In the genomic region with DNA sequence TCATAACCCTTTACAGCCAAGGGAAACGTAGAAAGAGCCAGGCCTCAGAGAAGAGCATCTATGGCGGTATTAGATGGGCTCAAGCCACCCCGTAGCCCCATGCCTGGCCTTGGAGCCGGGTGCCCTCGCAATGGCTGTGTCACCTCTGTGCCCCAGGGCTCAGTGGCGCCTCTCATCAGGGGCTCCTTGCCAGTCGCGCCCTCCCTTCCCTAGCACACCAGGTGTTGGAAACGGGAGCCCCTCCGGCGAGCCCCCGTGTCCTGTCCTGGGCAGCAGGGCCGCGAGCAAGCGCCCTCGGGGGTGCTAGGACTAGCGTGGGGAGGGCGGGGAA, we compare ENCODE assay signal across 9 cellular contexts. TPM values are rescaled to one million over a fixed set of nuclear protein-coding genes. Genes with fewer than 3 reads are reported as not detected.
DNase-seq lines count a peak whose midpoint lies in the region; ATAC-seq and TF ChIP-seq lines count a peak whose summit lies in the region.
"Had no signal": no experiment of that assay in that cellular context is flagged by ENCODE, and none has a peak within 500 bp of the region (broad histone marks: within the 10 kb centered on the region; RNA-seq: fewer than 3 reads in every experiment).

No MANE protein-coding gene starts in this region.

- H3K4me2 ChIP-seq in OCI-LY7 (ENCODE audit: low read length) = peak overlapping the region; percentile 88

- peaks cover 16% of the 10 kb centered on the region; the same call in 1 of the 2 replicates for H3K79me2 ChIP-seq in OCI-LY7 (ENCODE audit: insufficient read depth, low read depth, low read length)

- H3K27me3 Mint-ChIP-seq in osteocyte (ENCODE audit: unreplicated experiment) = no peaks in the 10 kb centered on the region

- H3K4me3 Mint-ChIP-seq in osteocyte (ENCODE audit: unreplicated experiment) = peak overlapping the region; percentile 95

- DNase-seq in GM12864 (ENCODE audit: low read depth) = no peak
- no peak for DNase-seq in OCI-LY7 (ENCODE audit: low spot score)
- no peak for DNase-seq in osteocyte (ENCODE audit: extremely low spot score, unreplicated experiment)
- DNase-seq in anterior cingulate cortex (lab: John Stamatoyannopoulos, UW) = no peak
- DNase-seq in NCI-H2107 treated with DMSO at 0.1 percent for 48 hours (lab: John Stamatoyannopoulos, UW; ENCODE audit: unreplicated experiment) = no peak
- DNase-seq in RKO (ENCODE audit: low spot score) = no peak
- DNase-seq in cerebellar cortex (ENCODE audit: low spot score) = no peak

- peak overlapping the region; percentile 36 for H3K27ac ChIP-seq in OCI-LY7 (ENCODE audit: low read depth, low read length, poor library complexity, severe bottlenecking)

- intact Hi-C loops in OCI-LY7 (cut with micrococcal nuclease; ENCODE audit: unreplicated experiment) = loop anchor here (1.0 kb wide), 1 partner anchor 266 kb away; a partner anchor contains a TSS

- no peak for TF ChIP-seq CTCF in GM12864 (IDR thresholded peaks at IDR 0.05; ENCODE audit: low read depth, low read length, missing control alignments)
- no peak for TF ChIP-seq CTCF in OCI-LY7 (conservative IDR thresholded peaks at IDR 0.05; ENCODE audit: low read length)
- TF ChIP-seq CTCF in osteocyte (IDR thresholded peaks at IDR 0.05) = no peak

- BruUV-seq in OCI-LY7 (replicated peaks; lab: Mats Ljungman, UMichigan) = no TSS peak

- peaks cover 7% of the 10 kb centered on the region; the same call in 1 of the 2 replicates for H3K9me3 ChIP-seq in OCI-LY7 (ENCODE audit: low read length)

- POLR2A ChIA-PET in OCI-LY7 (lab: Charles Lee) = no interaction called here

- no peaks in the 10 kb centered on the region for H3K9me2 ChIP-seq in OCI-LY7 (ENCODE audit: insufficient read depth, low read length)

- peaks cover 15% of the 10 kb centered on the region for H3K4me1 Mint-ChIP-seq in osteocyte (ENCODE audit: unreplicated experiment)

- H3K36me3 Mint-ChIP-seq in osteocyte (ENCODE audit: unreplicated experiment) = peaks cover 38% of the 10 kb centered on the region

- CTCF ChIA-PET in OCI-LY7 (lab: Charles Lee; ENCODE audit: unreplicated experiment) = no interaction called here

- no peaks in the 10 kb centered on the region for H4K20me1 ChIP-seq in OCI-LY7 (ENCODE audit: insufficient read depth, low read length)

- peaks cover 23% of the 10 kb centered on the region for H3K36me3 ChIP-seq in OCI-LY7 (ENCODE audit: insufficient read depth, low read length)

- peaks cover 12% of the 10 kb centered on the region for H3K4me1 ChIP-seq in OCI-LY7 (ENCODE audit: insufficient read depth, low read length, poor library complexity, severe bottlenecking)

- peaks cover 32% of the 10 kb centered on the region for H3K9me3 Mint-ChIP-seq in osteocyte (ENCODE audit: unreplicated experiment)

- H3K27ac Mint-ChIP-seq in osteocyte (ENCODE audit: unreplicated experiment) = peak overlapping the region; percentile 94

- H2AFZ ChIP-seq in OCI-LY7 (ENCODE audit: low read length) = peak overlapping the region; percentile 78

- peak; percentile 24 for ATAC-seq in esophagus mucosa

- peak overlapping the region; percentile 69 for H3K4me3 ChIP-seq in GM12864 (ENCODE audit: low read depth, low read length)
- peak overlapping the region; percentile 99 for H3K4me3 ChIP-seq in OCI-LY7 (ENCODE audit: low read depth, low read length, poor library complexity, severe bottlenecking)

RNA-seq across cellular contexts. Expression of a gene that starts 0.5 kb away (rescaled TPM):
- 4.6 and 5.7 TPM in 2 replicates for total RNA-seq in OCI-LY7 (2014; rRNA removed; shearing (Covaris generic))
- 9.0 and 13.6 TPM in 2 replicates for total RNA-seq in OCI-LY7 (2022)
- 2.6 TPM for total RNA-seq in esophagus mucosa
- total RNA-seq in osteocyte = 6.0 and 6.3 TPM in 2 replicates
- total RNA-seq: NCI-H460 had no signal

RNA-seq across cellular contexts. Expression of a gene that starts 11.9 kb away (rescaled TPM):
- total RNA-seq in OCI-LY7 (2014; rRNA removed; shearing (Covaris generic)) = 0.57 and 2.1 TPM in 2 replicates
- total RNA-seq in OCI-LY7 (2022) (1.5 and 1.7 TPM in 2 replicates), esophagus mucosa (0.76 TPM), osteocyte (12.0 and 12.3 TPM in 2 replicates)
- total RNA-seq: NCI-H460 had no signal

RNA-seq across cellular contexts. Expression of a gene that starts 27.3 kb away (rescaled TPM):
- not detected in 2 replicates for total RNA-seq in OCI-LY7 (2014; rRNA removed; shearing (Covaris generic))
- total RNA-seq in OCI-LY7 (2022) (not detected in 2 replicates), esophagus mucosa (0.48 TPM), osteocyte (1.4 and 1.8 TPM in 2 replicates)
- total RNA-seq: NCI-H460 had no signal

RNA-seq across cellular contexts. Expression of a gene that starts 30.7 kb away (rescaled TPM):
- total RNA-seq in OCI-LY7 (2014; rRNA removed; shearing (Covaris generic)) = 21.4 and 28.6 TPM in 2 replicates
- total RNA-seq in OCI-LY7 (2022) = 20.6 and 24.0 TPM in 2 replicates
- 5.7 TPM for total RNA-seq in esophagus mucosa
- total RNA-seq in osteocyte = 16.9 and 21.0 TPM in 2 replicates

RNA-seq across cellular contexts. Expression of a gene that starts 55.6 kb away (rescaled TPM):
- total RNA-seq in OCI-LY7 (2014; rRNA removed; shearing (Covaris generic)) = 1.3 and 2.1 TPM in 2 replicates
- total RNA-seq in OCI-LY7 (2022) (3.2 and 4.3 TPM in 2 replicates), esophagus mucosa (5.4 TPM), osteocyte (17.5 and 22.0 TPM in 2 replicates)
